In genomic region chr3:105459566-105460290, GRCh38 we compare ENCODE assay signal across 26 cellular contexts.
DNase-seq lines count a peak whose midpoint lies in the region; ATAC-seq, FAIRE-seq and TF ChIP-seq lines count a peak whose summit lies in the region.
"Had no signal": no experiment of that assay in that cellular context is flagged by ENCODE, and none has a peak within 500 bp of the region (broad histone marks: within the 10 kb centered on the region; RNA-seq: fewer than 3 reads in every experiment).

No MANE protein-coding gene starts in this region.

- H3K4me1 ChIP-seq in A549 = peaks cover 14% of the 10 kb centered on the region
- peaks cover 19% of the 10 kb centered on the region for H3K4me1 ChIP-seq in astrocyte (ENCODE audit: insufficient read depth, low read length)
- no peaks in the 10 kb centered on the region for H3K4me1 ChIP-seq in neural progenitor cell
- H3K4me1 ChIP-seq in neuronal stem cell (ENCODE audit: control insufficient read depth in 2 of 2, insufficient read depth in 1 of 2, low read depth in 1 of 2, low read length in 2 of 2) = no peaks in the 10 kb centered on the region
- H3K4me1 ChIP-seq: HAP-1, heart right ventricle, upper lobe of left lung had no signal

- no peak overlapping the region for H4K91ac ChIP-seq in neuronal stem cell (ENCODE audit: low read depth, low read length, poor library complexity)

- no peak for TF ChIP-seq POLR2A in A549 (IDR thresholded peaks at IDR 0.05; ENCODE audit: low read length)

- H2AK5ac ChIP-seq in neuronal stem cell (ENCODE audit: low read depth, low read length) = no peak overlapping the region

- peak overlapping the region; percentile 2 for H3K9ac ChIP-seq in astrocyte (ENCODE audit: low read length)
- no peak overlapping the region for H3K9ac ChIP-seq in neural progenitor cell
- no peak overlapping the region for H3K9ac ChIP-seq in neuronal stem cell (ENCODE audit: low read depth, low read length, poor library complexity)

- DNase-seq in A549 (ENCODE audit: low read depth in 1 of 2, low spot score in 1 of 2) (no peak), astrocyte (ENCODE audit: low read depth) (peak; percentile 57), kidney tubule cell (ENCODE audit: low spot score) (peak; percentile 10), neural progenitor cell (ENCODE audit: low spot score) (no peak), MG63 (no peak), neuronal stem cell (ENCODE audit: low spot score) (no peak)
- DNase-seq: activated CD4-positive, alpha-beta T cell treated with anti-CD3 and anti-CD28 coated beads for 1 hour; activated CD8-positive, alpha-beta memory T cell treated with anti-CD3 and anti-CD28 coated beads for 24 hours; activated naive CD4-positive, alpha-beta T cell treated with anti-CD3 and anti-CD28 coated beads for 36 hours; activated T-cell treated with anti-CD3 and anti-CD28 coated beads, Interleukin-2, amount 50 U/mL, for 48 hours; effector memory CD8-positive, alpha-beta T cell; heart right ventricle; immature natural killer cell; MM.1S; NCI-H2171 treated with DMSO at 0.1 percent for 48 hours; nucleus accumbens; spleen; upper lobe of left lung had no signal

- no peaks in the 10 kb centered on the region for H3K79me1 ChIP-seq in neuronal stem cell (ENCODE audit: low read depth, low read length)

- peaks cover 7% of the 10 kb centered on the region for H4K20me1 ChIP-seq in astrocyte (ENCODE audit: insufficient read depth, low read length)
- no peaks in the 10 kb centered on the region for H4K20me1 ChIP-seq in neural progenitor cell (ENCODE audit: low read depth)

- no peak for TF ChIP-seq CTCF in A549 (IDR thresholded peaks at IDR 0.05)
- TF ChIP-seq CTCF in astrocyte (IDR thresholded peaks at IDR 0.05; ENCODE audit: insufficient read depth, low read depth, low read length) = no peak
- no peak for TF ChIP-seq CTCF in neural progenitor cell (IDR thresholded peaks at IDR 0.05)

- H3K36me3 Mint-ChIP-seq in astrocyte (ENCODE audit: low read depth, unreplicated experiment) (no peaks in the 10 kb centered on the region), neural progenitor cell (no peaks in the 10 kb centered on the region)
- H3K36me3 Mint-ChIP-seq: immature natural killer cell had no signal

- H3K27ac Mint-ChIP-seq in astrocyte (ENCODE audit: unreplicated experiment) (no peak overlapping the region), neural progenitor cell (no peak overlapping the region)
- H3K27ac Mint-ChIP-seq: activated naive CD4-positive, alpha-beta T cell treated with anti-CD3 and anti-CD28 coated beads for 36 hours; effector memory CD8-positive, alpha-beta T cell; immature natural killer cell had no signal

- CTCF ChIA-PET in A549 (lab: Yijun Ruan, JAX) = no interaction called here

- H2BK12ac ChIP-seq in neuronal stem cell (ENCODE audit: low read length) = no peak overlapping the region

- 90% methylated on average over 3 of the region's 3 CpGs for WGBS in A549 (ENCODE audit: missing lambda C conversion rate)
- no CpG with 5 or more reads among the region's 3 CpGs for WGBS in neuronal stem cell (ENCODE audit: extremely low coverage in 2 of 2, insufficient read length in 2 of 2, insufficient replicate concordance in 1 of 2), 2 donors

- H2BK5ac ChIP-seq in neuronal stem cell (ENCODE audit: low read length) = no peak overlapping the region

- H3K79me2 ChIP-seq in astrocyte (ENCODE audit: insufficient read depth, low read length) (peaks cover 89% of the 10 kb centered on the region), neural progenitor cell (ENCODE audit: low read depth) (peaks cover 4% of the 10 kb centered on the region)

- H3K36me3 ChIP-seq in astrocyte (ENCODE audit: insufficient read depth, low read length) = no peaks in the 10 kb centered on the region
- no peaks in the 10 kb centered on the region for H3K36me3 ChIP-seq in neural progenitor cell
- H3K36me3 ChIP-seq in MG63 = no peaks in the 10 kb centered on the region
- no peaks in the 10 kb centered on the region for H3K36me3 ChIP-seq in neuronal stem cell (replicated peaks in 1 of 2; ENCODE audit: control insufficient read depth in 2 of 2, insufficient read depth in 2 of 2, low read length in 2 of 2)
- H3K36me3 ChIP-seq: ascending aorta, HAP-1, heart right ventricle, spleen, upper lobe of left lung had no signal

- TF ChIP-seq EP300 in A549 (IDR thresholded peaks at IDR 0.05) = no peak

- no peak overlapping the region for H4K8ac ChIP-seq in neuronal stem cell (ENCODE audit: low read depth, low read length)

- H3K27ac ChIP-seq in A549 = no peak overlapping the region
- H3K27ac ChIP-seq in astrocyte (ENCODE audit: low read depth, low read length) = peak overlapping the region; percentile 53
- H3K27ac ChIP-seq in neural progenitor cell = no peak overlapping the region
- H3K27ac ChIP-seq in neuronal stem cell (replicated peaks; ENCODE audit: low read length) = no peak overlapping the region
- H3K27ac ChIP-seq: ascending aorta, C4-2B, heart right ventricle, HL-60, spleen, upper lobe of left lung had no signal

- no peak overlapping the region for H2AFZ ChIP-seq in astrocyte (ENCODE audit: low read depth, low read length)
- H2AFZ ChIP-seq in neural progenitor cell (replicated peaks) = no peak overlapping the region
- H2AFZ ChIP-seq in neuronal stem cell (ENCODE audit: low read length) = no peak overlapping the region

- H3K4me2 ChIP-seq in A549 (peak overlapping the region; percentile 30; the same call in 2 of the 3 replicates), astrocyte (ENCODE audit: low read length) (peak overlapping the region; percentile 33), neural progenitor cell (no peak overlapping the region), neuronal stem cell (ENCODE audit: insufficient read depth, low read length, poor library complexity, severe bottlenecking) (no peak overlapping the region)

- H2BK15ac ChIP-seq in neuronal stem cell (ENCODE audit: low read length) = no peak overlapping the region

- H3K23ac ChIP-seq in neuronal stem cell (ENCODE audit: low read depth, low read length, poor library complexity) = no peak overlapping the region

- no peaks in the 10 kb centered on the region for H3K27me3 Mint-ChIP-seq in astrocyte (ENCODE audit: low read depth, unreplicated experiment)
- H3K27me3 Mint-ChIP-seq in neural progenitor cell (ENCODE audit: insufficient read depth, low read depth) = no peaks in the 10 kb centered on the region
- H3K27me3 Mint-ChIP-seq: effector memory CD8-positive, alpha-beta T cell had no signal

- H3K18ac ChIP-seq in neuronal stem cell (ENCODE audit: low read length) = no peak overlapping the region

- no peak for TF ChIP-seq RAD21 in A549 (conservative IDR thresholded peaks at IDR 0.05 in 1 of 2, IDR thresholded peaks at IDR 0.05 in 1 of 2)

- H2BK120ac ChIP-seq in neuronal stem cell (ENCODE audit: low read depth, low read length) = no peak overlapping the region

- no peaks in the 10 kb centered on the region for H3K27me3 ChIP-seq in astrocyte (ENCODE audit: insufficient read depth, low read length)
- no peaks in the 10 kb centered on the region for H3K27me3 ChIP-seq in neural progenitor cell
- no peaks in the 10 kb centered on the region for H3K27me3 ChIP-seq in MG63
- no peaks in the 10 kb centered on the region for H3K27me3 ChIP-seq in neuronal stem cell (ENCODE audit: control insufficient read depth in 3 of 3, insufficient read depth in 3 of 3, low read depth in 1 of 3, low read length in 3 of 3)
- H3K27me3 ChIP-seq: ascending aorta, heart right ventricle, spleen, upper lobe of left lung had no signal

- H3K9me3 Mint-ChIP-seq in astrocyte (ENCODE audit: unreplicated experiment) = no peaks in the 10 kb centered on the region
- no peaks in the 10 kb centered on the region for H3K9me3 Mint-ChIP-seq in neural progenitor cell
- H3K9me3 Mint-ChIP-seq: activated naive CD4-positive, alpha-beta T cell treated with anti-CD3 and anti-CD28 coated beads for 36 hours; effector memory CD8-positive, alpha-beta T cell had no signal

- H3K9me3 ChIP-seq in A549 = no peaks in the 10 kb centered on the region
- H3K9me3 ChIP-seq in astrocyte (ENCODE audit: insufficient read depth, low read depth, low read length) = no peaks in the 10 kb centered on the region
- H3K9me3 ChIP-seq in neural progenitor cell (ENCODE audit: low read depth) = no peaks in the 10 kb centered on the region
- no peaks in the 10 kb centered on the region for H3K9me3 ChIP-seq in MG63
- no peaks in the 10 kb centered on the region for H3K9me3 ChIP-seq in neuronal stem cell (replicated peaks in 1 of 2; ENCODE audit: control insufficient read depth in 2 of 2, insufficient read depth in 1 of 2, low read depth in 1 of 2, low read length in 2 of 2)
- H3K9me3 ChIP-seq: ascending aorta, HAP-1, heart right ventricle, spleen, upper lobe of left lung had no signal

- POLR2A ChIA-PET in A549 (lab: Yijun Ruan, JAX) = no interaction called here

- no peak overlapping the region for H3K4ac ChIP-seq in neuronal stem cell (ENCODE audit: low read length)

- H3K4me3 ChIP-seq in A549 (no peak overlapping the region), astrocyte (ENCODE audit: insufficient read depth, low read depth, low read length) (no peak overlapping the region), neural progenitor cell (no peak overlapping the region), MG63 (no peak overlapping the region), neuronal stem cell (ENCODE audit: low read length in 2 of 2) (no peak overlapping the region)
- H3K4me3 ChIP-seq: ascending aorta, HAP-1, heart right ventricle, spleen, upper lobe of left lung had no signal

- H3F3A ChIP-seq in neural progenitor cell (ENCODE audit: low read depth) = no peaks in the 10 kb centered on the region

- H3K4me1 Mint-ChIP-seq in astrocyte (ENCODE audit: low read depth, unreplicated experiment) (peaks cover 10% of the 10 kb centered on the region), neural progenitor cell (no peaks in the 10 kb centered on the region)
- H3K4me1 Mint-ChIP-seq: immature natural killer cell had no signal

- ATAC-seq in A549 (no peak), GM18868 (IDR thresholded peaks at IDR 0.05; ENCODE audit: unreplicated experiment) (peak; percentile 87), HG02885 (IDR thresholded peaks at IDR 0.05; ENCODE audit: poor library complexity, unreplicated experiment) (no peak)
- ATAC-seq: effector memory CD8-positive, alpha-beta T cell; heart right ventricle; Right ventricle myocardium inferior had no signal

- H3K14ac ChIP-seq in neuronal stem cell (ENCODE audit: low read length) = no peak overlapping the region

- FAIRE-seq in A549 (lab: Jason Lieb, UNC) = no peak
- FAIRE-seq in astrocyte (lab: Jason Lieb, UNC) = peak; percentile 74
- FAIRE-seq: A204.1 had no signal

- no peak overlapping the region for H3K4me3 Mint-ChIP-seq in astrocyte (ENCODE audit: unreplicated experiment)
- H3K4me3 Mint-ChIP-seq in neural progenitor cell = no peak overlapping the region
- H3K4me3 Mint-ChIP-seq: activated naive CD4-positive, alpha-beta T cell treated with anti-CD3 and anti-CD28 coated beads for 36 hours; effector memory CD8-positive, alpha-beta T cell; immature natural killer cell had no signal

Comparison
In these comparisons a context has a peak if more than half of its experiments do, and no peak if none do; other contexts are left out.
1. DNase-seq: peak in astrocyte (single experiment) and kidney tubule cell (single experiment); none in A549 (0 of 2), neural progenitor cell (single experiment), MG63 (single experiment) and neuronal stem cell (single experiment).
2. H3K4me2 ChIP-seq: peak in A549 (single experiment) and astrocyte (single experiment); none in neural progenitor cell (single experiment) and neuronal stem cell (single experiment).